Comparison of ENCODE assay signal across 26 cellular contexts in the genomic region with DNA sequence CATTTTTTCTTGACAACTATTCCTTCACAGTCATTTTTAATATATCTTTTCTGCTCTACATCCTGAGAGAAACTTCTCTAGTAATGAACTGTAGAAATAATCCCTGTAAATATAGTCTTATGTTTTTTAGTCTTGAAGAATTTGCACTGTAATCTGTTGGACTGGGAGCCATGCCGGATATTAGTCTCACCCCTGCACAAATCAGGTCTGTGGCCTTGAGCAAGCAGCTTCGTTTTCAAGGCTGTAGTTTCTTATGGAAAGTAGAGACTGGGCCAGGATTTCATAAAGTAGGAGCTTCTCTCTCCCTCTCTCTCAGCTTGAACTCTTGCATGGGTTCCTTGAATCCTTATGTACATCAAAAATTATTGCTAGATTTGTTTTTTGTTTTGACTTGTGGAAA. TPM values are rescaled to one million over a fixed set of nuclear protein-coding genes. Genes with fewer than 3 reads are reported as not detected.
A peak's percentile ranks its signal among the peaks of the same experiment; 100 is the strongest.
DNase-seq lines count a peak whose midpoint lies in the region; ATAC-seq, FAIRE-seq and TF ChIP-seq lines count a peak whose summit lies in the region.
"Had no signal": no experiment of that assay in that cellular context is flagged by ENCODE, and none has a peak within 500 bp of the region (broad histone marks: within the 10 kb centered on the region; RNA-seq: fewer than 3 reads in every experiment).

No MANE protein-coding gene starts in this region.

- TF ChIP-seq POLR2A in GM12878 (IDR thresholded peaks at IDR 0.05; ENCODE audit: low read depth, low read length): no peak

- SMC1A ChIA-PET in GM12878 (lab: Charles Lee; ENCODE audit: uncharacterized antibody, unreplicated experiment): interaction anchor here (0.8 to 12.9 kb wide), 6 partner anchors 11 to 51 kb away, joined by 4 to 239 read pairs (median 6); no protein-coding TSS in a partner anchor

- intact Hi-C loops in GM12878 (cut with micrococcal nuclease; ENCODE audit: unreplicated experiment) (no loop called here), pancreas (cut with DNase I) (no loop called here), left colon (cut with DNase I, micrococcal nuclease) (no loop called here)

- POLR2A ChIA-PET in GM12878 (lab: Charles Lee): interaction anchor here (1.0 to 1.8 kb wide), 2 partner anchors 8 to 40 kb away, joined by 3 to 9 read pairs; no protein-coding TSS in a partner anchor

- 100% methylated on average over 2 of the region's 2 CpGs for WGBS in GM12878 (ENCODE audit: insufficient coverage, insufficient replicate concordance, low lambda C conversion rate, missing lambda C conversion rate)
- 11 to 18% methylated on average over 2 of the region's 2 CpGs for WGBS in pancreas, 2 donors

- H3K4me2 ChIP-seq in Karpas-422 (ENCODE audit: low read depth, low read length, poor library complexity, severe bottlenecking) (no peak overlapping the region), GM12878 (ENCODE audit: control insufficient read depth, insufficient read depth) (no peak overlapping the region)
- H3K4me2 ChIP-seq: BLaER1 treated with 17β-estradiol and CSF1 and Interleukin-3, amounts not matched to agents 10 nM and 100 nM had no signal

- H3K4me3 ChIP-seq in Karpas-422 (ENCODE audit: low read length): no peak overlapping the region
- H3K4me3 ChIP-seq in GM12878: peak overlapping the region; percentile 4; the same call in 1 of the 2 replicates
- H3K4me3 ChIP-seq in pancreas: no peak overlapping the region
- no peak overlapping the region for H3K4me3 ChIP-seq in thoracic aorta
- H3K4me3 ChIP-seq: BLaER1 treated with 17β-estradiol and CSF1 and Interleukin-3, amounts not matched to agents 10 nM and 100 nM; Peyer's patch had no signal

- CTCF ChIA-PET in GM12878 (lab: Yijun Ruan, JAX): interaction anchor here (6.3 kb wide), 1 partner anchor 27 kb away, joined by 55 read pairs; no protein-coding TSS in a partner anchor

- peaks cover 54% of the 10 kb centered on the region for H3K4me1 ChIP-seq in Karpas-422 (ENCODE audit: low read length)
- H3K4me1 ChIP-seq in GM12878 (ENCODE audit: control insufficient read depth, insufficient read depth, low read length): peaks cover 35% of the 10 kb centered on the region
- peaks cover 15 to 28% (median 24%) of the 10 kb centered on the region in 3 donors for H3K4me1 ChIP-seq in pancreas
- H3K4me1 ChIP-seq in thoracic aorta (ENCODE audit: control insufficient read depth in 1 of 2, low read depth in 2 of 2): peaks cover 32 to 51% of the 10 kb centered on the region in 2 donors

- ATAC-seq in GM12878: no peak
- ATAC-seq in pancreas: peak; percentile 46 to 88 (median 80)
- no peak for ATAC-seq in thoracic aorta (ENCODE audit: insufficient number of reproducible peaks, low FRiP score, low read depth)
- ATAC-seq in GM18502 (IDR thresholded peaks at IDR 0.05; ENCODE audit: poor library complexity, unreplicated experiment): no peak
- no peak for ATAC-seq in HG02970 (IDR thresholded peaks at IDR 0.05; ENCODE audit: low FRiP score, unreplicated experiment)
- ATAC-seq in left colon: no peak

- H3K79me2 ChIP-seq in Karpas-422 (ENCODE audit: low read length) (peaks cover 59% of the 10 kb centered on the region), GM12878 (ENCODE audit: control insufficient read depth, insufficient read depth, low read length) (peaks cover 80% of the 10 kb centered on the region)

- BruUV-seq in GM12878 (replicated peaks; lab: Mats Ljungman, UMichigan): TSS peak; percentile 21

- no peak for TF ChIP-seq EP300 in GM12878 (IDR thresholded peaks at IDR 0.05; ENCODE audit: borderline replicate concordance in 1 of 2, control insufficient read depth in 1 of 2, low read depth in 2 of 2, low read length in 2 of 2)

- DNase-seq in Karpas-422: peak; percentile 38
- no peak for DNase-seq in GM12878 (ENCODE audit: low read depth, low spot score)
- peak in 1 of 6 donors; percentile 54 for DNase-seq in pancreas
- DNase-seq in thoracic aorta (ENCODE audit: low spot score): no peak
- DNase-seq in left colon: no peak
- DNase-seq: CD4-positive, alpha-beta memory T cell; COR-L47; DMS53; IMR-90; KG1; MM.1S; NCI-H1048; NCI-H1417; NCI-H1694; NCI-H2029 treated with DMSO at 0.1 percent for 48 hours; NCI-H446 treated with DMSO at 0.1 percent for 48 hours; NCI-H526; Peyer's patch; SHP77 treated with DMSO at 0.1 percent for 48 hours had no signal

- H3K36me3 ChIP-seq in Karpas-422 (ENCODE audit: insufficient read depth, low read length) (no peaks in the 10 kb centered on the region), GM12878 (ENCODE audit: control insufficient read depth in 2 of 2, insufficient read depth in 2 of 2, low read length in 1 of 2) (no peaks in the 10 kb centered on the region), pancreas (no peaks in the 10 kb centered on the region), thoracic aorta (no peaks in the 10 kb centered on the region)
- H3K36me3 ChIP-seq: Peyer's patch had no signal

- RAD21 ChIA-PET in GM12878 (lab: Charles Lee; ENCODE audit: unreplicated experiment): interaction anchor here (4.1 to 8.0 kb wide), 2 partner anchors 9 to 27 kb away, joined by 21 to 98 read pairs; no protein-coding TSS in a partner anchor

- FAIRE-seq in GM12878 (lab: Jason Lieb, UNC) (no peak), pancreas (lab: Jason Lieb, UNC) (no peak)
- FAIRE-seq: A204.1, GM12892, H54, HTR-8/SVneo had no signal

- H3K27me3 ChIP-seq in Karpas-422 (ENCODE audit: low read length): no peaks in the 10 kb centered on the region
- H3K27me3 ChIP-seq in GM12878 (replicated peaks in 1 of 2; ENCODE audit: control insufficient read depth in 2 of 2, insufficient read depth in 2 of 2, low read length in 1 of 2): no peaks in the 10 kb centered on the region
- H3K27me3 ChIP-seq in pancreas: no peaks in the 10 kb centered on the region
- no peaks in the 10 kb centered on the region for H3K27me3 ChIP-seq in thoracic aorta (replicated peaks; ENCODE audit: insufficient read depth)
- H3K27me3 ChIP-seq: BLaER1 treated with 17β-estradiol and CSF1 and Interleukin-3, amounts not matched to agents 10 nM and 100 nM; Peyer's patch had no signal

- H2AFZ ChIP-seq in Karpas-422 (ENCODE audit: low read length) (no peak overlapping the region), GM12878 (ENCODE audit: control insufficient read depth, low read depth, low read length) (no peak overlapping the region)

- in situ Hi-C loops in GM12878 (cut with MboI): no loop called here

- H3K9me3 ChIP-seq in Karpas-422 (ENCODE audit: low read length) (no peaks in the 10 kb centered on the region), GM12878 (replicated peaks; ENCODE audit: control insufficient read depth, insufficient read depth, low read length) (no peaks in the 10 kb centered on the region), pancreas (no peaks in the 10 kb centered on the region), thoracic aorta (no peaks in the 10 kb centered on the region)
- H3K9me3 ChIP-seq: BLaER1 treated with 17β-estradiol and CSF1 and Interleukin-3, amounts not matched to agents 10 nM and 100 nM; Peyer's patch had no signal

- H3K9me2 ChIP-seq in Karpas-422 (replicated peaks; ENCODE audit: insufficient read depth, low read length): no peaks in the 10 kb centered on the region

- H3K27ac ChIP-seq in Karpas-422 (ENCODE audit: low read length) (no peak overlapping the region), GM12878 (ENCODE audit: control insufficient read depth, insufficient read depth) (no peak overlapping the region), pancreas (peak overlapping the region in 2 of 4 donors; percentile 10 to 29), thoracic aorta (peak overlapping the region; percentile 14 to 59)
- H3K27ac ChIP-seq: BLaER1 treated with 17β-estradiol and CSF1 and Interleukin-3, amounts not matched to agents 10 nM and 100 nM had no signal

- peaks cover 46% of the 10 kb centered on the region for H4K20me1 ChIP-seq in Karpas-422 (ENCODE audit: insufficient read depth, low read depth, low read length)
- no peaks in the 10 kb centered on the region for H4K20me1 ChIP-seq in GM12878 (ENCODE audit: control insufficient read depth, insufficient read depth)

- TF ChIP-seq RAD21 in GM12878 (IDR thresholded peaks at IDR 0.05; ENCODE audit: insufficient read depth, low read depth, low read length): no peak

- no peak overlapping the region for H3K9ac ChIP-seq in Karpas-422 (ENCODE audit: low read length)
- H3K9ac ChIP-seq in GM12878 (ENCODE audit: control insufficient read depth, insufficient read depth, low read length): no peak overlapping the region
- H3K9ac ChIP-seq: BLaER1 treated with 17β-estradiol and CSF1 and Interleukin-3, amounts not matched to agents 10 nM and 100 nM had no signal

- TF ChIP-seq CTCF in GM12878 (IDR thresholded peaks at IDR 0.05 in 2 of 3, conservative IDR thresholded peaks at IDR 0.05 in 1 of 3; ENCODE audit: control insufficient read depth in 2 of 3, extremely low read depth in 1 of 3, insufficient read depth in 1 of 3, low read depth in 3 of 3, low read length in 3 of 3) (no peak), pancreas (IDR thresholded peaks at IDR 0.05) (no peak), thoracic aorta (IDR thresholded peaks at IDR 0.05) (no peak)

RNA-seq across cellular contexts. Expression of a gene that starts 8.7 kb away (rescaled TPM):
- 30.5 and 40.0 TPM in 2 replicates for total RNA-seq in Karpas-422 (2014; rRNA removed; shearing (Covaris generic); ENCODE audit: low replicate concordance)
- total RNA-seq in GM12878 (2013; cell fraction: nucleolus; rRNA removed): 108 TPM in 2 replicates
- 36.0 and 45.0 TPM in 2 replicates for total RNA-seq in GM12878 (2014; rRNA removed)
- total RNA-seq in GM12878 (2014; rRNA removed; fragmentation: Illumina TruSeq; extraction: Trizol): 32.7 and 36.8 TPM in 2 replicates
- 62.6 and 67.5 TPM in 2 replicates for total RNA-seq in GM12878 (2021)
- polyA plus RNA-seq in GM12878 (2011; ENCODE audit: low read depth): 22.3 TPM
- polyA plus RNA-seq in GM12878 (2011; rRNA removed): 47.1 and 51.8 TPM in 2 replicates
- polyA plus RNA-seq in GM12878 (2011; cell fraction: cytosol; rRNA removed): 30.7 and 31.1 TPM in 2 replicates
- polyA plus RNA-seq in GM12878 (2011; cell fraction: nucleus; rRNA removed): 37.9 and 44.2 TPM in 2 replicates
- 15.6 and 22.4 TPM in 2 replicates for polyA plus RNA-seq in GM12878 (2012)
- 36.8 and 47.7 TPM in 2 replicates for polyA plus RNA-seq in GM12878 (2014; fragmentation: Illumina TruSeq; extraction: Trizol)
- 1 to 10 TPM; 5.5 to 5.6 TPM for polyA plus RNA-seq in GM12878 (2014; fragmentation: Nextera tagmentation; extraction: Ambion mirVana)
- 31.2 and 35.1 TPM in 2 replicates for polyA plus RNA-seq in GM12878 (2014; rRNA removed)
- 10 to 100 TPM; 50.6 to 54.4 TPM for polyA plus RNA-seq in GM12878 (2016; fragmentation: Nextera tagmentation; extraction: Ambion mirVana)
- polyA minus RNA-seq in GM12878 (2011; rRNA and poly(A)+ RNA removed): 61.9 and 69.6 TPM in 2 replicates
- polyA minus RNA-seq in GM12878 (2011; cell fraction: cytosol; rRNA and poly(A)+ RNA removed): 24.6 and 24.9 TPM in 2 replicates
- 20.8 and 29.6 TPM in 2 replicates for polyA minus RNA-seq in GM12878 (2011; cell fraction: nucleus; rRNA and poly(A)+ RNA removed)
- 10 to 100 TPM; 16.9 to 44.9 (median 24.2) TPM for total RNA-seq in pancreas
- polyA plus RNA-seq in pancreas: 10 to 100 TPM; 26.2 to 35.3 TPM
- total RNA-seq in thoracic aorta: 10 to 100 TPM; 48.1 to 67.4 TPM
- total RNA-seq in left colon: 100 to 1,000 TPM; 126 to 138 TPM

RNA-seq across cellular contexts. Expression of a gene that starts 49.1 kb away (rescaled TPM):
- total RNA-seq in Karpas-422 (2014; rRNA removed; shearing (Covaris generic); ENCODE audit: low replicate concordance): 208 and 281 TPM in 2 replicates
- 581 and 595 TPM in 2 replicates for total RNA-seq in GM12878 (2013; cell fraction: nucleolus; rRNA removed)
- total RNA-seq in GM12878 (2014; rRNA removed) (228 and 270 TPM in 2 replicates), GM12878 (2014; rRNA removed; fragmentation: Illumina TruSeq; extraction: Trizol) (248 and 251 TPM in 2 replicates), GM12878 (2021) (222 and 244 TPM in 2 replicates), pancreas (100 to 1,000 TPM; 149 to 245 (median 204) TPM), thoracic aorta (100 to 1,000 TPM; 289 to 405 TPM), left colon (100 to 1,000 TPM; 245 to 254 TPM)
- 164 TPM for polyA plus RNA-seq in GM12878 (2011; ENCODE audit: low read depth)
- polyA plus RNA-seq in GM12878 (2011; rRNA removed) (474 and 566 TPM in 2 replicates), GM12878 (2014; fragmentation: Illumina TruSeq; extraction: Trizol) (354 and 392 TPM in 2 replicates), GM12878 (2014; fragmentation: Nextera tagmentation; extraction: Ambion mirVana) (100 to 1,000 TPM; 169 to 174 TPM), GM12878 (2014; rRNA removed) (232 and 290 TPM in 2 replicates), GM12878 (2016; fragmentation: Nextera tagmentation; extraction: Ambion mirVana) (100 to 1,000 TPM; 315 to 334 TPM), pancreas (100 to 1,000 TPM; 106 to 158 TPM)
- 143 and 155 TPM in 2 replicates for polyA plus RNA-seq in GM12878 (2011; cell fraction: cytosol; rRNA removed)
- 289 and 340 TPM in 2 replicates for polyA plus RNA-seq in GM12878 (2011; cell fraction: nucleus; rRNA removed)
- 194 and 223 TPM in 2 replicates for polyA plus RNA-seq in GM12878 (2012)
- 174 and 362 TPM in 2 replicates for polyA minus RNA-seq in GM12878 (2011; rRNA and poly(A)+ RNA removed)
- polyA minus RNA-seq in GM12878 (2011; cell fraction: cytosol; rRNA and poly(A)+ RNA removed): 88.3 and 99.6 TPM in 2 replicates
- polyA minus RNA-seq in GM12878 (2011; cell fraction: nucleus; rRNA and poly(A)+ RNA removed): 110 and 165 TPM in 2 replicates

RNA-seq across cellular contexts. Expression of a gene that starts 49.3 kb away (rescaled TPM):
- total RNA-seq in Karpas-422 (2014; rRNA removed; shearing (Covaris generic); ENCODE audit: low replicate concordance): 141 and 167 TPM in 2 replicates
- 398 and 445 TPM in 2 replicates for total RNA-seq in GM12878 (2013; cell fraction: nucleolus; rRNA removed)
- 275 and 279 TPM in 2 replicates for total RNA-seq in GM12878 (2014; rRNA removed)
- total RNA-seq in GM12878 (2014; rRNA removed; fragmentation: Illumina TruSeq; extraction: Trizol): 233 and 234 TPM in 2 replicates
- 344 and 348 TPM in 2 replicates for total RNA-seq in GM12878 (2021)
- 172 TPM for polyA plus RNA-seq in GM12878 (2011; ENCODE audit: low read depth)
- polyA plus RNA-seq in GM12878 (2011; rRNA removed): 88.3 and 135 TPM in 2 replicates
- polyA plus RNA-seq in GM12878 (2011; cell fraction: cytosol; rRNA removed): 161 and 182 TPM in 2 replicates
- polyA plus RNA-seq in GM12878 (2011; cell fraction: nucleus; rRNA removed): 336 and 338 TPM in 2 replicates
- 264 and 294 TPM in 2 replicates for polyA plus RNA-seq in GM12878 (2012)
- polyA plus RNA-seq in GM12878 (2014; fragmentation: Illumina TruSeq; extraction: Trizol): 306 and 383 TPM in 2 replicates
- 10 to 100 TPM; 19.5 to 56.8 TPM for polyA plus RNA-seq in GM12878 (2014; fragmentation: Nextera tagmentation; extraction: Ambion mirVana)
- 166 and 180 TPM in 2 replicates for polyA plus RNA-seq in GM12878 (2014; rRNA removed)
- polyA plus RNA-seq in GM12878 (2016; fragmentation: Nextera tagmentation; extraction: Ambion mirVana): 100 to 1,000 TPM; 264 to 273 TPM
- polyA minus RNA-seq in GM12878 (2011; rRNA and poly(A)+ RNA removed): 236 and 259 TPM in 2 replicates
- polyA minus RNA-seq in GM12878 (2011; cell fraction: cytosol; rRNA and poly(A)+ RNA removed): 110 and 125 TPM in 2 replicates
- 148 and 204 TPM in 2 replicates for polyA minus RNA-seq in GM12878 (2011; cell fraction: nucleus; rRNA and poly(A)+ RNA removed)
- 100 to 1,000 TPM; 733 to 996 (median 775) TPM for total RNA-seq in pancreas
- 100 to 1,000 TPM; 273 to 346 TPM for polyA plus RNA-seq in pancreas
- 100 to 1,000 TPM; 404 to 447 TPM for total RNA-seq in thoracic aorta
- 100 to 1,000 TPM; 390 to 417 TPM for total RNA-seq in left colon

Comparison
In these comparisons a context has a peak if more than half of its experiments do, and no peak if none do; other contexts are left out.
1. H3K27ac ChIP-seq: peak in thoracic aorta (2 of 2); none in Karpas-422 (single experiment) and GM12878 (single experiment).
2. ATAC-seq: peak in pancreas (4 of 4); none in GM12878 (single experiment), thoracic aorta (single experiment), GM18502 (single experiment), HG02970 (single experiment) and left colon (single experiment).